In the genomic region with DNA sequence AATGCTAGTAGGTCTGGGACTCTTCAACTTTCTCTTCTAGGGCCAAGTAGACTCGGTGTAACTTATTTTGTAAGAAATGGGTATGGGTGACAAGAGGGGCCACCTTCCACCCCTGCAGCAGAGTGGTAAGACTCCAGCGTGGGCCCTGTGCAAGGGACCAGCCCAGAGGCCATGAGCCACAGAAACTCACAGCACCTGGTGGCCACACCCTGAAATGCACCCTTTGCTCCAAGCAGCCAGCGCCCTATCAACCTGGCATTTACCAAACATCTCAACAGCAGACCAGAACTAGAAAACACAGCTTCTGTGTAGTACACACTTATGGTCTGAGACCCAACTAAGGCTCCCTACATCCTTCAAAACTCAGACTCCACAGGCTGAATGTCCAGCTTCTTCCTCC, we compare ENCODE assay signal across 8 cellular contexts. TPM values are rescaled to one million over a fixed set of nuclear protein-coding genes. Genes with fewer than 3 reads are reported as not detected.
DNase-seq lines count a peak whose midpoint lies in the region; ATAC-seq and TF ChIP-seq lines count a peak whose summit lies in the region.

No MANE protein-coding gene starts in this region.

- CTCF ChIA-PET in CD8-positive, alpha-beta T cell (lab: Charles Lee), result interaction anchor here (0.6 to 1.7 kb wide), 10 partner anchors 21 to 230 kb away, joined by 3 to 11 read pairs (median 3); a partner anchor contains a TSS
- CTCF ChIA-PET in HEK293T (lab: Yijun Ruan, JAX), result interaction anchor here (0.9 kb wide), 1 partner anchor 32 kb away, joined by 3 read pairs; no protein-coding TSS in a partner anchor

- H3K27me3 Mint-ChIP-seq in CD8-positive, alpha-beta T cell (ENCODE audit: low read depth), result no peaks in the 10 kb centered on the region

- no peaks in the 10 kb centered on the region for H3K36me3 Mint-ChIP-seq in CD8-positive, alpha-beta T cell
- H3K36me3 Mint-ChIP-seq in activated naive CD4-positive, alpha-beta T cell treated with anti-CD3 and anti-CD28 coated beads, Interleukin-2, amount 50 U/mL, for 72 hours, result peaks cover 46 to 58% of the 10 kb centered on the region in 2 donors

- intact Hi-C loops in CD8-positive, alpha-beta T cell (cut with DNase I, micrococcal nuclease), result loop anchor here (1.0 kb wide), 3 partner anchors 51 to 231 kb away; a partner anchor contains a TSS

- ATAC-seq in CD8-positive, alpha-beta T cell, result peak; percentile 100
- ATAC-seq in activated naive CD4-positive, alpha-beta T cell treated with anti-CD3 and anti-CD28 coated beads, Interleukin-2, amount 50 U/mL, for 72 hours, result peak; percentile 63 to 87

- no peak overlapping the region for H3K27ac Mint-ChIP-seq in CD8-positive, alpha-beta T cell
- peak overlapping the region; percentile 38 to 78 for H3K27ac Mint-ChIP-seq in activated naive CD4-positive, alpha-beta T cell treated with anti-CD3 and anti-CD28 coated beads, Interleukin-2, amount 50 U/mL, for 72 hours

- peak; percentile 50 to 80 (median 67) for DNase-seq in CD8-positive, alpha-beta T cell
- peak; percentile 71 for DNase-seq in HEK293T (ENCODE audit: extremely low spot score)
- DNase-seq in SK-N-DZ (ENCODE audit: low spot score), result peak; percentile 60
- DNase-seq in activated naive CD4-positive, alpha-beta T cell treated with anti-CD3 and anti-CD28 coated beads, Interleukin-2, amount 50 U/mL, for 72 hours (ENCODE audit: low spot score in 2 of 2), result peak in 1 of 2 donors; percentile 67
- DNase-seq in iris pigment epithelial cell (ENCODE audit: low read depth), result peak; percentile 43
- peak; percentile 57 for DNase-seq in stimulated activated CD8-positive, alpha-beta memory T cell treated with anti-CD3 and anti-CD28 coated beads, Interleukin-12 subunit alpha, Interleukin-12 subunit beta, amount 100 ng/mL, for 1 hour (ENCODE audit: low read depth)
- no peak for DNase-seq in NCI-H1436 (lab: John Stamatoyannopoulos, UW)
- DNase-seq in inferior parietal cortex (ENCODE audit: extremely low spot score), result no peak

- H3K27ac ChIP-seq in CD8-positive, alpha-beta T cell (ENCODE audit: low read depth, low read length), result no peak overlapping the region

- no peak overlapping the region for H3K4me3 ChIP-seq in CD8-positive, alpha-beta T cell (ENCODE audit: low read depth, low read length)

- H3K4me1 ChIP-seq in CD8-positive, alpha-beta T cell (ENCODE audit: insufficient read depth, low read length), result peaks cover 6% of the 10 kb centered on the region

- H3K27me3 ChIP-seq in CD8-positive, alpha-beta T cell (ENCODE audit: insufficient read depth, low read length), result no peaks in the 10 kb centered on the region

- H3K4me1 Mint-ChIP-seq in CD8-positive, alpha-beta T cell (ENCODE audit: low read depth), result peaks cover 10% of the 10 kb centered on the region

- no peak overlapping the region for H3K4me3 Mint-ChIP-seq in CD8-positive, alpha-beta T cell

- no peaks in the 10 kb centered on the region for H3K36me3 ChIP-seq in CD8-positive, alpha-beta T cell (ENCODE audit: insufficient read depth, low read length)

- POLR2A ChIA-PET in CD8-positive, alpha-beta T cell (lab: Charles Lee), result no interaction called here
- POLR2A ChIA-PET in HEK293T (lab: Yijun Ruan, JAX), result interaction anchor here (0.9 to 1.2 kb wide), 3 partner anchors 19 to 64 kb away, joined by 3 read pairs; a partner anchor contains a TSS

- H3K9me3 ChIP-seq in CD8-positive, alpha-beta T cell (ENCODE audit: low read length), result no peaks in the 10 kb centered on the region

- peak; percentile 70 for TF ChIP-seq CTCF in CD8-positive, alpha-beta T cell (IDR thresholded peaks at IDR 0.05)

- H3K9me3 Mint-ChIP-seq in CD8-positive, alpha-beta T cell, result no peaks in the 10 kb centered on the region
- no peaks in the 10 kb centered on the region for H3K9me3 Mint-ChIP-seq in activated naive CD4-positive, alpha-beta T cell treated with anti-CD3 and anti-CD28 coated beads, Interleukin-2, amount 50 U/mL, for 72 hours

TF ChIP-seq in HEK293T, 16 proteins besides CTCF, POLR2A, EP300 and RAD21:
- TF ChIP-seq HDGF (IDR thresholded peaks at IDR 0.05; ENCODE audit: borderline replicate concordance) (no peak), FOXA1 (IDR thresholded peaks at IDR 0.05) (no peak), SUZ12 (IDR thresholded peaks at IDR 0.05) (no peak), ZNF384 (IDR thresholded peaks at IDR 0.05) (no peak), CTBP1 (IDR thresholded peaks at IDR 0.05; ENCODE audit: borderline replicate concordance) (no peak), ARNT (IDR thresholded peaks at IDR 0.05) (no peak), ELF4 (IDR thresholded peaks at IDR 0.05) (no peak), TARDBP (IDR thresholded peaks at IDR 0.05) (no peak), SP1 (IDR thresholded peaks at IDR 0.05) (no peak), FOXK2 (IDR thresholded peaks at IDR 0.05) (no peak), FOXM1 (IDR thresholded peaks at IDR 0.05; ENCODE audit: borderline replicate concordance) (no peak), BHLHE40 (IDR thresholded peaks at IDR 0.05; ENCODE audit: borderline replicate concordance) (no peak)
- TF ChIP-seq, protein P1, sequence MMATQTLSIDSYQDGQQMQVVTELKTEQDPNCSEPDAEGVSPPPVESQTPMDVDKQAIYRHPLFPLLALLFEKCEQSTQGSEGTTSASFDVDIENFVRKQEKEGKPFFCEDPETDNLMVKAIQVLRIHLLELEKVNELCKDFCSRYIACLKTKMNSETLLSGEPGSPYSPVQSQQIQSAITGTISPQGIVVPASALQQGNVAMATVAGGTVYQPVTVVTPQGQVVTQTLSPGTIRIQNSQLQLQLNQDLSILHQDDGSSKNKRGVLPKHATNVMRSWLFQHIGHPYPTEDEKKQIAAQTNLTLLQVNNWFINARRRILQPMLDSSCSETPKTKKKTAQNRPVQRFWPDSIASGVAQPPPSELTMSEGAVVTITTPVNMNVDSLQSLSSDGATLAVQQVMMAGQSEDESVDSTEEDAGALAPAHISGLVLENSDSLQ (IDR thresholded peaks at IDR 0.05), result no peak
TF ChIP-seq in HEK293T: peak in this region for 0.

RNA-seq across cellular contexts. Expression of a gene that starts 5.7 kb away (rescaled TPM):
- total RNA-seq in CD8-positive, alpha-beta T cell, result 1 to 10 TPM in 1 of 2 experiments, under 1 TPM in 1; 0.76 to 1.2 TPM
- polyA plus RNA-seq in SK-N-DZ (2014; cell fraction: cytosol; rRNA removed), result 110 and 152 TPM in 2 replicates
- 79.2 and 90.9 TPM in 2 replicates for polyA plus RNA-seq in SK-N-DZ (2014; cell fraction: nucleus; rRNA removed)
- 100 to 1,000 TPM; 128 to 203 TPM for total RNA-seq in activated naive CD4-positive, alpha-beta T cell treated with anti-CD3 and anti-CD28 coated beads, Interleukin-2, amount 50 U/mL, for 72 hours

RNA-seq across cellular contexts. Expression of a gene that starts 5.9 kb away (rescaled TPM):
- total RNA-seq in CD8-positive, alpha-beta T cell, result 10 to 100 TPM; 52.3 to 52.6 TPM
- polyA plus RNA-seq in SK-N-DZ (2014; cell fraction: cytosol; rRNA removed), result 35.6 and 43.3 TPM in 2 replicates
- polyA plus RNA-seq in SK-N-DZ (2014; cell fraction: nucleus; rRNA removed), result 59.0 and 71.2 TPM in 2 replicates
- total RNA-seq in activated naive CD4-positive, alpha-beta T cell treated with anti-CD3 and anti-CD28 coated beads, Interleukin-2, amount 50 U/mL, for 72 hours, result 10 to 100 TPM; 29.9 to 41.3 TPM

RNA-seq across cellular contexts. Expression of a gene that starts 17.9 kb away (rescaled TPM):
- total RNA-seq in CD8-positive, alpha-beta T cell, result 100 to 1,000 TPM; 221 to 263 TPM
- polyA plus RNA-seq in SK-N-DZ (2014; cell fraction: cytosol; rRNA removed), result 159 and 188 TPM in 2 replicates
- polyA plus RNA-seq in SK-N-DZ (2014; cell fraction: nucleus; rRNA removed), result 294 and 409 TPM in 2 replicates
- total RNA-seq in activated naive CD4-positive, alpha-beta T cell treated with anti-CD3 and anti-CD28 coated beads, Interleukin-2, amount 50 U/mL, for 72 hours, result 100 to 1,000 TPM in 1 of 2 donors, 10 to 100 TPM in 1; 60.4 to 101 TPM

RNA-seq across cellular contexts. Expression of a gene that starts 19.8 kb away (rescaled TPM):
- total RNA-seq in CD8-positive, alpha-beta T cell, result 1 to 10 TPM; 5.4 to 6.1 TPM
- polyA plus RNA-seq in SK-N-DZ (2014; cell fraction: cytosol; rRNA removed), result 1.8 and 3.5 TPM in 2 replicates
- 11.9 and 17.6 TPM in 2 replicates for polyA plus RNA-seq in SK-N-DZ (2014; cell fraction: nucleus; rRNA removed)
- 10 to 100 TPM; 14.9 to 23.1 TPM for total RNA-seq in activated naive CD4-positive, alpha-beta T cell treated with anti-CD3 and anti-CD28 coated beads, Interleukin-2, amount 50 U/mL, for 72 hours

RNA-seq across cellular contexts. Expression of a gene that starts 33.5 kb away (rescaled TPM):
- 10 to 100 TPM; 20.7 to 23.8 TPM for total RNA-seq in CD8-positive, alpha-beta T cell
- 34.3 and 35.1 TPM in 2 replicates for polyA plus RNA-seq in SK-N-DZ (2014; cell fraction: cytosol; rRNA removed)
- polyA plus RNA-seq in SK-N-DZ (2014; cell fraction: nucleus; rRNA removed), result 130 and 162 TPM in 2 replicates
- total RNA-seq in activated naive CD4-positive, alpha-beta T cell treated with anti-CD3 and anti-CD28 coated beads, Interleukin-2, amount 50 U/mL, for 72 hours, result 10 to 100 TPM; 20.5 to 24.3 TPM

Comparison
In these comparisons a context has a peak if more than half of its experiments do, and no peak if none do; other contexts are left out.
1. DNase-seq: peak in CD8-positive, alpha-beta T cell (7 of 7), HEK293T (single experiment), SK-N-DZ (single experiment), iris pigment epithelial cell (single experiment) and stimulated activated CD8-positive, alpha-beta memory T cell treated with anti-CD3 and anti-CD28 coated beads, Interleukin-12 subunit alpha, Interleukin-12 subunit beta, amount 100 ng/mL, for 1 hour (single experiment); none in NCI-H1436 (single experiment) and inferior parietal cortex (single experiment).
2. RNA of a gene that starts 5.7 kb away (total RNA-seq): 128 to 203 TPM in activated naive CD4-positive, alpha-beta T cell treated with anti-CD3 and anti-CD28 coated beads, Interleukin-2, amount 50 U/mL, for 72 hours; 0.76 to 1.2 TPM in CD8-positive, alpha-beta T cell; every median in the first group is over 10 times any median in the second.